33 cellular contexts compared by ENCODE assay signal in the genomic region with DNA sequence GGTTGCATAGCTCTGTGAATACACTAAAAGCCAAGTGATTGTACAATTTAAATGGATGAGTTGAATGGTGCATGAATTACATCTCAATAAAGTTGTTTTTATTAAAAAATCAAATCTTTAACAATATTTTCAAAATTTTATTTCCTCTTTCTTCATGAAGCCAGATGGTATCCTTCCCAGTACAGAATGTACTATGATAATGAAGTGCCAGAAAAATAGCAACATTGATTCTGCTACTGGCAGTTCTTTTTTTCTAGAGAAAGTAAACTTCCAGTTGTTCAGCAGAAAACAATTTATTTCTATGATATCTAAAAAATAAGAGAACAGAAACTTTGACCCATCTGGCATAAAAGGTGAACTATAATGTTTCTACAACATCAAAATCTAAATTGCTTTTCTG.
DNase-seq lines count a peak whose midpoint lies in the region; ATAC-seq and TF ChIP-seq lines count a peak whose summit lies in the region.
"Had no signal": no experiment of that assay in that cellular context is flagged by ENCODE, and none has a peak within 500 bp of the region (broad histone marks: within the 10 kb centered on the region; RNA-seq: fewer than 3 reads in every experiment).

No MANE protein-coding gene starts in this region.

- peak; percentile 25 for ATAC-seq in Right ventricle myocardium superior (ENCODE audit: poor library complexity)
- ATAC-seq in left cardiac atrium = no peak
- ATAC-seq in heart right ventricle = no peak
- ATAC-seq in left ventricle myocardium superior = peak; percentile 48
- ATAC-seq in body of pancreas = peak; percentile 68
- ATAC-seq: A549; CD8-positive, alpha-beta T cell had no signal

- H3K27me3 ChIP-seq in left ventricle myocardium inferior (ENCODE audit: low read depth) (no peaks in the 10 kb centered on the region), heart right ventricle (no peaks in the 10 kb centered on the region), right atrium auricular region (no peaks in the 10 kb centered on the region), body of pancreas (no peaks in the 10 kb centered on the region)
- H3K27me3 ChIP-seq: BE2C; BLaER1; BLaER1 treated with 17β-estradiol and CSF1 and Interleukin-3, amounts not matched to agents 10 nM and 100 nM had no signal

- no peak for TF ChIP-seq POLR2A in body of pancreas (IDR thresholded peaks at IDR 0.05)

- intact Hi-C loops in Right ventricle myocardium superior (cut with DNase I) = no loop called here
- intact Hi-C loops in left cardiac atrium (cut with DNase I) = no loop called here
- intact Hi-C loops in left ventricle myocardium inferior (cut with micrococcal nuclease) = no loop called here
- intact Hi-C loops in heart right ventricle (cut with DNase I) = no loop called here
- intact Hi-C loops in left ventricle myocardium superior (cut with micrococcal nuclease) = no loop called here
- intact Hi-C loops in body of pancreas (cut with DNase I) = no loop called here

- H3K27ac ChIP-seq in left ventricle myocardium inferior (replicated peaks) (peak overlapping the region; percentile 49), heart right ventricle (no peak overlapping the region), right atrium auricular region (no peak overlapping the region), body of pancreas (peak overlapping the region in 1 of 4 donors; percentile 64)
- H3K27ac ChIP-seq: 22Rv1; A549; BLaER1; BLaER1 treated with 17β-estradiol and CSF1 and Interleukin-3, amounts not matched to agents 10 nM and 100 nM; C4-2B had no signal

- TF ChIP-seq CTCF in left ventricle myocardium inferior (IDR thresholded peaks at IDR 0.05; ENCODE audit: borderline replicate concordance) (no peak), heart right ventricle (IDR thresholded peaks at IDR 0.05) (no peak), right atrium auricular region (IDR thresholded peaks at IDR 0.05) (no peak), body of pancreas (IDR thresholded peaks at IDR 0.05) (no peak)

- H3K36me3 ChIP-seq in left ventricle myocardium inferior (no peaks in the 10 kb centered on the region), heart right ventricle (no peaks in the 10 kb centered on the region), right atrium auricular region (no peaks in the 10 kb centered on the region), body of pancreas (replicated peaks in 1 of 2; ENCODE audit: insufficient read depth in 1 of 2, low read depth in 2 of 2) (no peaks in the 10 kb centered on the region)
- H3K36me3 ChIP-seq: BE2C; BLaER1; BLaER1 treated with 17β-estradiol and CSF1 and Interleukin-3, amounts not matched to agents 10 nM and 100 nM had no signal

- DNase-seq in Right ventricle myocardium superior (no peak), left cardiac atrium (no peak), left ventricle myocardium inferior (no peak), heart right ventricle (no peak), left ventricle myocardium superior (no peak), right atrium auricular region (ENCODE audit: low spot score) (no peak), body of pancreas (no peak), DMS114 treated with DMSO at 0.1 percent for 48 hours (lab: John Stamatoyannopoulos, UW; ENCODE audit: unreplicated experiment) (no peak)
- DNase-seq: 8988T; ACHN; AML-193; BE2C; C1 segment of cervical spinal cord; Caco-2; Calu3; CD4-positive, alpha-beta memory T cell; CD4-positive, alpha-beta T cell; CD4-positive, CD25-positive, alpha-beta regulatory T cell; CD8-positive, alpha-beta memory T cell; CD8-positive, alpha-beta T cell; COR-L47; DMS 273 treated with DMSO at 0.1 percent for 48 hours; DMS153; DMS53; DMS79; DMS79 treated with DMSO at 0.1 percent for 48 hours; DND-41; EL had no signal

- H3K4me1 ChIP-seq in left ventricle myocardium inferior = peaks cover 18% of the 10 kb centered on the region
- peaks cover 0 to 8% (median 0%) of the 10 kb centered on the region in 9 donors for H3K4me1 ChIP-seq in heart right ventricle
- no peaks in the 10 kb centered on the region for H3K4me1 ChIP-seq in right atrium auricular region
- H3K4me1 ChIP-seq in body of pancreas = peaks cover 17% of the 10 kb centered on the region
- H3K4me1 ChIP-seq: BE2C; BLaER1; BLaER1 treated with 17β-estradiol and CSF1 and Interleukin-3, amounts not matched to agents 10 nM and 100 nM; Caco-2 had no signal

- H3K9me3 ChIP-seq in left ventricle myocardium inferior (replicated peaks) = no peaks in the 10 kb centered on the region
- no peaks in the 10 kb centered on the region for H3K9me3 ChIP-seq in heart right ventricle
- H3K9me3 ChIP-seq in right atrium auricular region = no peaks in the 10 kb centered on the region
- no peaks in the 10 kb centered on the region for H3K9me3 ChIP-seq in body of pancreas
- H3K9me3 ChIP-seq: A549; BE2C; BLaER1; BLaER1 treated with 17β-estradiol and CSF1 and Interleukin-3, amounts not matched to agents 10 nM and 100 nM; Caco-2 had no signal

- H3K4me3 ChIP-seq in left ventricle myocardium inferior (no peak overlapping the region), heart right ventricle (no peak overlapping the region), right atrium auricular region (no peak overlapping the region), body of pancreas (no peak overlapping the region)
- H3K4me3 ChIP-seq: A549; BLaER1; BLaER1 treated with 17β-estradiol and CSF1 and Interleukin-3, amounts not matched to agents 10 nM and 100 nM had no signal

Comparison
In these comparisons a context has a peak if more than half of its experiments do, and no peak if none do; other contexts are left out.
1. ATAC-seq: peak in Right ventricle myocardium superior (single experiment), left ventricle myocardium superior (single experiment) and body of pancreas (single experiment); none in left cardiac atrium (0 of 2) and heart right ventricle (0 of 8).